In genomic region chr6:18062733-18063132, GRCh38 we compare ENCODE assay signal across 16 cellular contexts. TPM values are rescaled to one million over a fixed set of nuclear protein-coding genes. Genes with fewer than 3 reads are reported as not detected.
DNase-seq lines count a peak whose midpoint lies in the region; ATAC-seq and TF ChIP-seq lines count a peak whose summit lies in the region.
"Had no signal": no experiment of that assay in that cellular context is flagged by ENCODE, and none has a peak within 500 bp of the region (broad histone marks: within the 10 kb centered on the region; RNA-seq: fewer than 3 reads in every experiment).

No MANE protein-coding gene starts in this region.

- DNase-seq in NCI-H446 (lab: John Stamatoyannopoulos, UW) = peak; percentile 52 to 63
- DNase-seq in fibroblast of villous mesenchyme (ENCODE audit: low read depth) = peak; percentile 52
- DNase-seq in midbrain (lab: John Stamatoyannopoulos, UW) = peak; percentile 24
- no peak for DNase-seq in NCI-H1436 (lab: John Stamatoyannopoulos, UW)
- DNase-seq in stimulated activated naive CD4-positive, alpha-beta T cell (lab: John Stamatoyannopoulos, UW) = no peak
- no peak for DNase-seq in AML-193 (lab: John Stamatoyannopoulos, UW)
- DNase-seq: BE2C; CD4-positive, alpha-beta memory T cell; GM23248; NCI-H1417; NCI-H2029 treated with DMSO at 0.1 percent for 48 hours; NCI-H748 treated with DMSO at 0.1 percent for 48 hours; SHP77 had no signal

- no peak for ATAC-seq in HG02678 (IDR thresholded peaks at IDR 0.05; ENCODE audit: unreplicated experiment)
- ATAC-seq: Panc1 had no signal

- no peaks in the 10 kb centered on the region for H3K9me3 ChIP-seq in HEK293 (ENCODE audit: control insufficient read depth, insufficient read depth, low read depth, low read length)
- H3K9me3 ChIP-seq: BE2C had no signal

- POLR2A ChIA-PET in HEK293 (lab: Yijun Ruan, JAX) = interaction anchor here (0.6 kb wide), 2 partner anchors 17 to 69 kb away, joined by 3 read pairs; no protein-coding TSS in a partner anchor

- H3K4me3 ChIP-seq in HEK293 (ENCODE audit: low read depth, low read length) (no peak overlapping the region), fibroblast of villous mesenchyme (ENCODE audit: low read depth, low read length) (no peak overlapping the region)
- H3K4me3 ChIP-seq: GM23248 had no signal

- H3K27ac ChIP-seq in HEK293 (ENCODE audit: extremely low read depth, low read depth, low read length) = no peak overlapping the region
- H3K27ac ChIP-seq: GM23248 had no signal

- CTCF ChIA-PET in HEK293 (lab: Yijun Ruan, JAX) = no interaction called here

- H3K4me1 ChIP-seq in HEK293 (ENCODE audit: control insufficient read depth, insufficient read depth, low read length) = no peaks in the 10 kb centered on the region
- H3K4me1 ChIP-seq: BE2C had no signal

- no peaks in the 10 kb centered on the region for H3K36me3 ChIP-seq in HEK293 (ENCODE audit: control insufficient read depth in 2 of 2, insufficient read depth in 1 of 2, low read length in 2 of 2)
- H3K36me3 ChIP-seq: BE2C had no signal

- TF ChIP-seq CTCF in HEK293 (tag by site-specific recombination; IDR thresholded peaks at IDR 0.05) (no peak), fibroblast of villous mesenchyme (IDR thresholded peaks at IDR 0.05; ENCODE audit: insufficient read depth, low read depth, low read length) (no peak)

TF ChIP-seq in HEK293, 187 proteins besides CTCF, POLR2A, EP300 and RAD21:
- TF ChIP-seq PRDM1 (tag by site-specific recombination; IDR thresholded peaks at IDR 0.05) (no peak), PRDM6 (tag by site-specific recombination; IDR thresholded peaks at IDR 0.05) (0 out of 2 replicates have a peak, but pooled peaks have one; percentile 14), ZNF610 (tag by site-specific recombination; IDR thresholded peaks at IDR 0.05; ENCODE audit: borderline replicate concordance) (no peak), ZNF830 (tag by site-specific recombination; IDR thresholded peaks at IDR 0.05; ENCODE audit: low read depth) (no peak), ZNF549 (tag by site-specific recombination; IDR thresholded peaks at IDR 0.05) (no peak), ZNF221 (tag by site-specific recombination; IDR thresholded peaks at IDR 0.05; ENCODE audit: borderline replicate concordance) (no peak)

RNA-seq across cellular contexts. Expression of gene NHLRC1, which starts 59.7 kb away (rescaled TPM):
- total RNA-seq in fibroblast of villous mesenchyme = 1.7 and 2.6 TPM in 2 replicates

Comparison
In these comparisons a context has a peak if more than half of its experiments do, and no peak if none do; other contexts are left out.
1. DNase-seq: peak in NCI-H446 (2 of 2), fibroblast of villous mesenchyme (single experiment) and midbrain (single experiment); none in NCI-H1436 (single experiment), stimulated activated naive CD4-positive, alpha-beta T cell (0 of 6) and AML-193 (0 of 2).